ENCODE assay signal across 22 cellular contexts in genomic region chr2:18479901-18480369, GRCh38.
DNase-seq lines count a peak whose midpoint lies in the region; TF ChIP-seq lines count a peak whose summit lies in the region.
"Had no signal": no experiment of that assay in that cellular context is flagged by ENCODE, and none has a peak within 500 bp of the region (broad histone marks: within the 10 kb centered on the region; RNA-seq: fewer than 3 reads in every experiment).

No MANE protein-coding gene starts in this region.

- CTCF ChIA-PET in A673 (lab: Charles Lee): no interaction called here

- peak; percentile 48 for DNase-seq in EH (ENCODE audit: low read depth)
- peak; percentile 82 for DNase-seq in amniotic epithelial cell (ENCODE audit: low read depth)
- peak; percentile 38 for DNase-seq in left ventricle myocardium inferior
- DNase-seq in skeletal muscle cell (ENCODE audit: low read depth): peak; percentile 77
- no peak for DNase-seq in GM20000 (ENCODE audit: low spot score)
- DNase-seq in A673 (ENCODE audit: low spot score): no peak
- no peak for DNase-seq in DMS79 (lab: John Stamatoyannopoulos, UW)
- DNase-seq: activated CD4-positive, alpha-beta T cell treated with anti-CD3 and anti-CD28 coated beads, Interleukin-2, amount 50 U/mL, for 48 hours; activated naive CD4-positive, alpha-beta T cell; activated T-cell treated with anti-CD3 and anti-CD28 coated beads, Interleukin-2, amount 50 U/mL, for 1 hour; anterior cingulate cortex; BE2C; cerebellar nuclear complex; effector CD4-positive, alpha-beta T cell; kidney; natural killer cell; NCI-H1048; NCI-H2029 treated with DMSO at 0.1 percent for 48 hours; NCI-H510A; stimulated activated CD4-positive, alpha-beta T cell treated with anti-CD3 and anti-CD28 coated beads, Interleukin-12 subunit alpha, Interleukin-12 subunit beta, amount 100 ng/mL, for 4 hours; stimulated activated CD8-positive, alpha-beta memory T cell treated with anti-CD3 and anti-CD28 coated beads, Interleukin-4, amount 100 ng/mL, for 48 hours had no signal

- H3K4me3 ChIP-seq in left ventricle myocardium inferior (no peak overlapping the region), skeletal muscle cell (ENCODE audit: low read depth, low read length) (no peak overlapping the region), A673 (ENCODE audit: low read depth, low read length, poor library complexity, severe bottlenecking) (no peak overlapping the region)

- intact Hi-C loops in left ventricle myocardium inferior (cut with micrococcal nuclease) (no loop called here), A673 (cut with micrococcal nuclease; ENCODE audit: unreplicated experiment) (no loop called here)

- TF ChIP-seq CTCF in left ventricle myocardium inferior (IDR thresholded peaks at IDR 0.05; ENCODE audit: borderline replicate concordance) (no peak), GM20000 (IDR thresholded peaks at IDR 0.05; ENCODE audit: extremely low read depth, missing control alignments) (no peak), A673 (conservative IDR thresholded peaks at IDR 0.05; ENCODE audit: low read depth, low read length) (no peak)

- peaks cover 7% of the 10 kb centered on the region for H3K4me1 ChIP-seq in left ventricle myocardium inferior
- H3K4me1 ChIP-seq in A673 (ENCODE audit: insufficient read depth, low read length, poor library complexity, severe bottlenecking): no peaks in the 10 kb centered on the region
- H3K4me1 ChIP-seq: BE2C had no signal

- H3K27me3 ChIP-seq in left ventricle myocardium inferior (ENCODE audit: low read depth): no peaks in the 10 kb centered on the region
- H3K27me3 ChIP-seq in A673 (replicated peaks; ENCODE audit: insufficient read depth, low read depth, low read length, poor library complexity): no peaks in the 10 kb centered on the region

- H3K27ac ChIP-seq in left ventricle myocardium inferior (replicated peaks) (peak overlapping the region; percentile 64), A673 (ENCODE audit: low read depth, low read length, poor library complexity, severe bottlenecking) (no peak overlapping the region)
- H3K27ac ChIP-seq: KMS-11 had no signal

- no TSS peak for BruUV-seq in A673 (replicated peaks; lab: Mats Ljungman, UMichigan)

- no peaks in the 10 kb centered on the region for H3K36me3 ChIP-seq in left ventricle myocardium inferior
- H3K36me3 ChIP-seq in A673 (ENCODE audit: insufficient read depth, low read length, poor library complexity, severe bottlenecking): no peaks in the 10 kb centered on the region
- H3K36me3 ChIP-seq: BE2C had no signal

- H3K9me3 ChIP-seq in left ventricle myocardium inferior (replicated peaks): no peaks in the 10 kb centered on the region
- H3K9me3 ChIP-seq in A673 (ENCODE audit: low read depth, low read length, poor library complexity, severe bottlenecking): no peaks in the 10 kb centered on the region
- H3K9me3 ChIP-seq: BE2C had no signal

- POLR2A ChIA-PET in A673 (lab: Charles Lee; ENCODE audit: low non-redundant PET): no interaction called here

Comparison
In these comparisons a context has a peak if more than half of its experiments do, and no peak if none do; other contexts are left out.
1. DNase-seq: peak in EH (single experiment), amniotic epithelial cell (single experiment), left ventricle myocardium inferior (single experiment) and skeletal muscle cell (single experiment); none in GM20000 (single experiment), A673 (single experiment) and DMS79 (single experiment).